ENCODE assay signal across 22 cellular contexts in the genomic region with DNA sequence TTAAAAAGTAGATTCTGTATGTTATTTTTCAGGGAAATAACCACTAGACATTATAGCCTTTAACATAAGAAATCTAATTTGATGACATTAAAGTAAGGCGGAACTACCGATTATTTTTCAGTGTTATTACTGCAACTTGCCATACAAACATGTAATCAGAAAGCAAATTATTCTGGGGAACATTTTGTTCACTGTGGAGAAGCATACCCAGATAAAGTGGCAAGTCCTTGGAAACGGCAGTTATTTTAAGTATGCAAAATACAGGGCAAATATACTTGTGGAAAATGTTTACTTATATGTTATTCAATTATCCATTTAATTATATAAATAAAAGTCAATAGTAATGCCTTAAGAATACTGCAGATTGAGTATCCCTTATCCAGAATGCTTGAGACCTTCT.
"Had no signal": no experiment of that assay in that cellular context is flagged by ENCODE, and none has a peak within 500 bp of the region (broad histone marks: within the 10 kb centered on the region; RNA-seq: fewer than 3 reads in every experiment).

No MANE protein-coding gene starts in this region.

- H3K4me3 ChIP-seq: ascending aorta, body of pancreas, Peyer's patch had no signal

- H3K27ac ChIP-seq: body of pancreas, Peyer's patch, RWPE1 had no signal

- H3K9me3 ChIP-seq: ascending aorta, body of pancreas, Peyer's patch had no signal

- DNase-seq: activated CD4-positive, alpha-beta T cell treated with anti-CD3 and anti-CD28 coated beads for 1 hour; activated CD4-positive, alpha-beta T cell treated with anti-CD3 and anti-CD28 coated beads, Interleukin-2, amount 10 ng/mL, durations not matched to agents 24 days and 14 days; activated CD4-positive, alpha-beta T cell treated with anti-CD3 and anti-CD28 coated beads, Interleukin-2, amount 50 U/mL, for 48 hours; activated CD8-positive, alpha-beta memory T cell treated with anti-CD3 and anti-CD28 coated beads, Interleukin-2, amount 10 ng/mL, durations not matched to agents 7 days and 5 days; activated effector memory CD4-positive, alpha-beta T cell treated with Interleukin-2 at 50 U/mL for 16 hours; activated naive CD4-positive, alpha-beta T cell; activated T-cell treated with anti-CD3 and anti-CD28 coated beads, Interleukin-2, amount 50 U/mL, for 24 hours; amniotic stem cell; body of pancreas; MM.1S; NCI-H1105 treated with DMSO at 0.1 percent for 48 hours; NCI-H1436 treated with DMSO at 0.1 percent for 48 hours; NCI-H187 treated with DMSO at 0.1 percent for 48 hours; NCI-H2081 treated with DMSO at 0.1 percent for 48 hours; NCI-H446; NCI-H524; Peyer's patch; SHP77 treated with DMSO at 0.1 percent for 48 hours; T-helper 17 cell; T-helper 9 cell had no signal

- H3K4me1 ChIP-seq: body of pancreas, Peyer's patch had no signal

- H3K27me3 ChIP-seq: ascending aorta, body of pancreas, Peyer's patch had no signal

- H3K36me3 ChIP-seq: Peyer's patch had no signal
